ENCODE assay signal across 1 cellular context in the genomic region with DNA sequence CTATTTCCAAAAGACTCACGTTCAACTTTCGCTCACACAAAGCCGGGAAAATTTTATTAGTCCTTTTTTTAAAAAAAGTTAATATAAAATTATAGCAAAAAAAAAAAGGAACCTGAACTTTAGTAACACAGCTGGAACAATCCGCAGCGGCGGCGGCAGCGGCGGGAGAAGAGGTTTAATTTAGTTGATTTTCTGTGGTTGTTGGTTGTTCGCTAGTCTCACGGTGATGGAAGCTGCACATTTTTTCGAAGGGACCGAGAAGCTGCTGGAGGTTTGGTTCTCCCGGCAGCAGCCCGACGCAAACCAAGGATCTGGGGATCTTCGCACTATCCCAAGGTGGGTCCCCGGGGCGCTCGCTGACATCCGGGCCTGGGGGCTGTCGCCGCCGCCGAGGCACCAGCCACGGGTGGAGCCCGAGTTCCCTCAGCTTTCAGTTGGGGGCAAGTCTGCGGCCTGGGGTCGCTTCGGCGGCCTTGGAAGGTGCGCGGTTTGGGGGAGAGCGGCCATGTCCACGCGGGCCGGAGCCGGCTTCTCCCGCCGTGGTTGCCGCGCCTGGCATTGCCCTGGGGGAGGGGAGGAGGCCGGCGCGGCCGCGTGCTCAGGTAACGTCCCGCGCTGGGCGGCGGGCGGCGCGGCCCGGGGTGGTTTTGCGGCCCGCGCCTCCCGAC.
TF ChIP-seq lines count a peak whose summit lies in the region.

No MANE protein-coding gene starts in this region.

TF ChIP-seq in GM12878, 131 proteins besides CTCF, POLR2A, EP300 and RAD21 (continued from another document):
- TF ChIP-seq, protein P1, sequence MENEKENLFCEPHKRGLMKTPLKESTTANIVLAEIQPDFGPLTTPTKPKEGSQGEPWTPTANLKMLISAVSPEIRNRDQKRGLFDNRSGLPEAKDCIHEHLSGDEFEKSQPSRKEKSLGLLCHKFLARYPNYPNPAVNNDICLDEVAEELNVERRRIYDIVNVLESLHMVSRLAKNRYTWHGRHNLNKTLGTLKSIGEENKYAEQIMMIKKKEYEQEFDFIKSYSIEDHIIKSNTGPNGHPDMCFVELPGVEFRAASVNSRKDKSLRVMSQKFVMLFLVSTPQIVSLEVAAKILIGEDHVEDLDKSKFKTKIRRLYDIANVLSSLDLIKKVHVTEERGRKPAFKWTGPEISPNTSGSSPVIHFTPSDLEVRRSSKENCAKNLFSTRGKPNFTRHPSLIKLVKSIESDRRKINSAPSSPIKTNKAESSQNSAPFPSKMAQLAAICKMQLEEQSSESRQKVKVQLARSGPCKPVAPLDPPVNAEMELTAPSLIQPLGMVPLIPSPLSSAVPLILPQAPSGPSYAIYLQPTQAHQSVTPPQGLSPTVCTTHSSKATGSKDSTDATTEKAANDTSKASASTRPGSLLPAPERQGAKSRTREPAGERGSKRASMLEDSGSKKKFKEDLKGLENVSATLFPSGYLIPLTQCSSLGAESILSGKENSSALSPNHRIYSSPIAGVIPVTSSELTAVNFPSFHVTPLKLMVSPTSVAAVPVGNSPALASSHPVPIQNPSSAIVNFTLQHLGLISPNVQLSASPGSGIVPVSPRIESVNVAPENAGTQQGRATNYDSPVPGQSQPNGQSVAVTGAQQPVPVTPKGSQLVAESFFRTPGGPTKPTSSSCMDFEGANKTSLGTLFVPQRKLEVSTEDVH (IDR thresholded peaks at IDR 0.05; ENCODE audit: low read depth, partially characterized antibody), result no peak
- TF ChIP-seq RFX5 (IDR thresholded peaks at IDR 0.05; ENCODE audit: low read depth, low read length) (no peak), NFYA (IDR thresholded peaks at IDR 0.05; ENCODE audit: borderline replicate concordance, low read depth, low read length) (no peak), YY1 (IDR thresholded peaks at IDR 0.05; ENCODE audit: low read depth, low read length) (peak; percentile 50), RB1 (IDR thresholded peaks at IDR 0.05; ENCODE audit: borderline replicate concordance) (peak; percentile 18; the same call in 1 of the 2 replicates), WRNIP1 (IDR thresholded peaks at IDR 0.05; ENCODE audit: borderline replicate concordance, low read depth, low read length) (0 out of 2 replicates have a peak, but pooled peaks have one; percentile 69), DPF2 (IDR thresholded peaks at IDR 0.05) (peak; percentile 57; the same call in 1 of the 2 replicates), BACH1 (IDR thresholded peaks at IDR 0.05; ENCODE audit: borderline replicate concordance) (peak; percentile 66), LARP7 (IDR thresholded peaks at IDR 0.05) (peak; percentile 65), CHD1 (IDR thresholded peaks at IDR 0.05; ENCODE audit: low read depth, low read length) (peak; percentile 77; the same call in 1 of the 2 replicates), ZNF622 (IDR thresholded peaks at IDR 0.05) (no peak), TAF1 (IDR thresholded peaks at IDR 0.05; ENCODE audit: borderline replicate concordance, low read depth, low read length) (peak; percentile 15; the same call in 1 of the 2 replicates), ZSCAN29 (IDR thresholded peaks at IDR 0.05) (peak; percentile 91; the same call in 1 of the 2 replicates), IKZF1 (conservative IDR thresholded peaks at IDR 0.05) (peak; percentile 53), SMARCA5 (IDR thresholded peaks at IDR 0.05) (0 out of 2 replicates have a peak, but pooled peaks have one; percentile 40), ZNF384 (IDR thresholded peaks at IDR 0.05; ENCODE audit: borderline replicate concordance, low read depth, low read length) (0 out of 2 replicates have a peak, but pooled peaks have one; percentile 25), IKZF2 (IDR thresholded peaks at IDR 0.05) (no peak), GATAD2B (conservative IDR thresholded peaks at IDR 0.05; ENCODE audit: low read depth) (peak; percentile 86), BHLHE40 (IDR thresholded peaks at IDR 0.05; ENCODE audit: borderline replicate concordance in 1 of 2, low read depth in 2 of 2, low read length in 1 of 2) (peak in 1 of 2 experiments; percentile 49; a peak in 1 of 4 replicates), IRF4 (IDR thresholded peaks at IDR 0.05; ENCODE audit: low read depth, low read length) (no peak)
- TF ChIP-seq, protein P2, sequence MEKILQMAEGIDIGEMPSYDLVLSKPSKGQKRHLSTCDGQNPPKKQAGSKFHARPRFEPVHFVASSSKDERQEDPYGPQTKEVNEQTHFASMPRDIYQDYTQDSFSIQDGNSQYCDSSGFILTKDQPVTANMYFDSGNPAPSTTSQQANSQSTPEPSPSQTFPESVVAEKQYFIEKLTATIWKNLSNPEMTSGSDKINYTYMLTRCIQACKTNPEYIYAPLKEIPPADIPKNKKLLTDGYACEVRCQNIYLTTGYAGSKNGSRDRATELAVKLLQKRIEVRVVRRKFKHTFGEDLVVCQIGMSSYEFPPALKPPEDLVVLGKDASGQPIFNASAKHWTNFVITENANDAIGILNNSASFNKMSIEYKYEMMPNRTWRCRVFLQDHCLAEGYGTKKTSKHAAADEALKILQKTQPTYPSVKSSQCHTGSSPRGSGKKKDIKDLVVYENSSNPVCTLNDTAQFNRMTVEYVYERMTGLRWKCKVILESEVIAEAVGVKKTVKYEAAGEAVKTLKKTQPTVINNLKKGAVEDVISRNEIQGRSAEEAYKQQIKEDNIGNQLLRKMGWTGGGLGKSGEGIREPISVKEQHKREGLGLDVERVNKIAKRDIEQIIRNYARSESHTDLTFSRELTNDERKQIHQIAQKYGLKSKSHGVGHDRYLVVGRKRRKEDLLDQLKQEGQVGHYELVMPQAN (conservative IDR thresholded peaks at IDR 0.05), result peak; percentile 56; the same call in 1 of the 2 replicates
- TF ChIP-seq, protein P3, sequence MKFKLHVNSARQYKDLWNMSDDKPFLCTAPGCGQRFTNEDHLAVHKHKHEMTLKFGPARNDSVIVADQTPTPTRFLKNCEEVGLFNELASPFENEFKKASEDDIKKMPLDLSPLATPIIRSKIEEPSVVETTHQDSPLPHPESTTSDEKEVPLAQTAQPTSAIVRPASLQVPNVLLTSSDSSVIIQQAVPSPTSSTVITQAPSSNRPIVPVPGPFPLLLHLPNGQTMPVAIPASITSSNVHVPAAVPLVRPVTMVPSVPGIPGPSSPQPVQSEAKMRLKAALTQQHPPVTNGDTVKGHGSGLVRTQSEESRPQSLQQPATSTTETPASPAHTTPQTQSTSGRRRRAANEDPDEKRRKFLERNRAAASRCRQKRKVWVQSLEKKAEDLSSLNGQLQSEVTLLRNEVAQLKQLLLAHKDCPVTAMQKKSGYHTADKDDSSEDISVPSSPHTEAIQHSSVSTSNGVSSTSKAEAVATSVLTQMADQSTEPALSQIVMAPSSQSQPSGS (IDR thresholded peaks at IDR 0.05; ENCODE audit: low read length), result peak; percentile 55; the same call in 1 of the 2 replicates
